27 cellular contexts compared by ENCODE assay signal in the genomic region with DNA sequence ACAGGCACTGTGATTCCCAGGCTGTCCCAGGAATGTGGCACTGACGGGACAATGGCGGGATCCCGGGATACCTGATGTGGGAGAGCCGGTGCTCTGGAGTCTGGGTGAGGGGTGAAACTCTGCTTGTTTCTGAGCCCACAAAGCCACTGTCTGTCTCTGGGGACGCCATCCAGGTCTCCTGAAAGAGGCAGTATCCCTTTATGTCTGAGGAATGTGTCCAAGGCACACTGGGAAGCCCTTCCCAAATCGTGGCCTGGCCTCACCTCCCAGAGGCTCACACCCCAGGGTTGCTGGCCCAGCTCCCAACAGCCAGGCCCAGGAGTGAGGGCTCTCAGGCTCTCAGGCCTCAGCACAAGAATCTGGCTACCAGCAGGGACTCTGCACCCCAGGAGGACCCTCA. TPM values are rescaled to one million over a fixed set of nuclear protein-coding genes. Genes with fewer than 3 reads are reported as not detected.
DNase-seq lines count a peak whose midpoint lies in the region; ATAC-seq and TF ChIP-seq lines count a peak whose summit lies in the region.
"Had no signal": no experiment of that assay in that cellular context is flagged by ENCODE, and none has a peak within 500 bp of the region (broad histone marks: within the 10 kb centered on the region; RNA-seq: fewer than 3 reads in every experiment).

No MANE protein-coding gene starts in this region.

- no peak overlapping the region for H2AFZ ChIP-seq in neuronal stem cell (ENCODE audit: low read length)
- H2AFZ ChIP-seq: parathyroid adenoma had no signal

- POLR2A ChIA-PET in activated CD4-positive, alpha-beta T cell treated with anti-CD3 and anti-CD28 coated beads for 36 hours (lab: Charles Lee) = interaction anchor here (0.7 to 1.6 kb wide), 2 partner anchors 11 to 29 kb away, joined by 5 read pairs; no protein-coding TSS in a partner anchor

- ATAC-seq in activated CD4-positive, alpha-beta T cell treated with anti-CD3 and anti-CD28 coated beads for 36 hours = no peak
- ATAC-seq in GM18505 (IDR thresholded peaks at IDR 0.05; ENCODE audit: unreplicated experiment) = no peak
- ATAC-seq: body of pancreas, left lung had no signal

- no peak overlapping the region for H2BK12ac ChIP-seq in neuronal stem cell (ENCODE audit: low read length)

- H3K4me2 ChIP-seq in neuronal stem cell (ENCODE audit: insufficient read depth, low read length, poor library complexity, severe bottlenecking) = no peak overlapping the region
- H3K4me2 ChIP-seq: KMS-11 had no signal

- H4K91ac ChIP-seq in neuronal stem cell (ENCODE audit: low read depth, low read length, poor library complexity) = no peak overlapping the region

- peak overlapping the region; percentile 18 for H3K9ac ChIP-seq in neuronal stem cell (ENCODE audit: low read depth, low read length, poor library complexity)
- H3K9ac ChIP-seq: KMS-11, parathyroid adenoma had no signal

- no peaks in the 10 kb centered on the region for H3K9me3 ChIP-seq in neuronal stem cell (replicated peaks in 1 of 2; ENCODE audit: control insufficient read depth in 2 of 2, insufficient read depth in 1 of 2, low read depth in 1 of 2, low read length in 2 of 2)
- H3K9me3 ChIP-seq: body of pancreas, left lung had no signal

- no peak overlapping the region for H3K14ac ChIP-seq in neuronal stem cell (ENCODE audit: low read length)

- H3K4me3 ChIP-seq in neuronal stem cell (ENCODE audit: low read length in 2 of 2) = no peak overlapping the region
- H3K4me3 ChIP-seq: body of pancreas, coronary artery, left lung, skin epidermis had no signal

- H3K4ac ChIP-seq in neuronal stem cell (ENCODE audit: low read length) = no peak overlapping the region

- intact Hi-C loops in activated CD4-positive, alpha-beta T cell treated with anti-CD3 and anti-CD28 coated beads for 36 hours (cut with DNase I, micrococcal nuclease) = no loop called here

- TF ChIP-seq POLR2A in GM18505 (IDR thresholded peaks at IDR 0.05; ENCODE audit: borderline replicate concordance, extremely low read depth, insufficient read depth, insufficient read length) = peak; percentile 33

- no peaks in the 10 kb centered on the region for H3K27me3 Mint-ChIP-seq in activated CD4-positive, alpha-beta T cell treated with anti-CD3 and anti-CD28 coated beads for 36 hours
- H3K27me3 Mint-ChIP-seq: type B pancreatic cell had no signal

- CTCF ChIA-PET in activated CD4-positive, alpha-beta T cell treated with anti-CD3 and anti-CD28 coated beads for 36 hours (lab: Charles Lee) = interaction anchor here (1.0 to 1.1 kb wide), 2 partner anchors 25 to 32 kb away, joined by 3 to 7 read pairs; no protein-coding TSS in a partner anchor

- H3K27ac Mint-ChIP-seq in activated CD4-positive, alpha-beta T cell treated with anti-CD3 and anti-CD28 coated beads for 36 hours = peak overlapping the region; percentile 58
- H3K27ac Mint-ChIP-seq: type B pancreatic cell had no signal

- no peak overlapping the region for H3K18ac ChIP-seq in neuronal stem cell (ENCODE audit: low read length)

- H2BK15ac ChIP-seq in neuronal stem cell (ENCODE audit: low read length) = no peak overlapping the region

- DNase-seq in activated CD4-positive, alpha-beta T cell treated with anti-CD3 and anti-CD28 coated beads for 36 hours = no peak
- no peak for DNase-seq in activated CD4-positive, alpha-beta T cell treated with anti-CD3 and anti-CD28 coated beads, Interleukin-2, amount 50 U/mL, for 4 hours
- DNase-seq in astrocyte of the hippocampus (ENCODE audit: low read depth, low spot score) (peak; percentile 12), neuronal stem cell (ENCODE audit: low spot score) (no peak), SIG-M5 (lab: John Stamatoyannopoulos, UW) (no peak), H4 (ENCODE audit: low spot score) (no peak), amniotic stem cell (lab: John Stamatoyannopoulos, UW) (no peak)
- DNase-seq: 8988T; body of pancreas; DMS79 treated with DMSO at 0.1 percent for 48 hours; left lung; NCI-H1092 treated with DMSO at 0.1 percent for 48 hours; NCI-H2107; NCI-H526; Right ventricle myocardium superior; stimulated activated CD4-positive, alpha-beta T cell treated with anti-CD3 and anti-CD28 coated beads, Interleukin-4, amount 100 ng/mL, for 4 hours; stimulated activated CD8-positive, alpha-beta memory T cell treated with anti-CD3 and anti-CD28 coated beads, Interleukin-4, amount 100 ng/mL, for 48 hours had no signal

- H3K36me3 ChIP-seq in neuronal stem cell (replicated peaks in 1 of 2; ENCODE audit: control insufficient read depth in 2 of 2, insufficient read depth in 2 of 2, low read length in 2 of 2) = peaks cover 24 to 77% of the 10 kb centered on the region in 2 donors

- no peaks in the 10 kb centered on the region for H3K79me1 ChIP-seq in neuronal stem cell (ENCODE audit: low read depth, low read length)

- no CpG with 5 or more reads among the region's 6 CpGs for WGBS in neuronal stem cell (ENCODE audit: extremely low coverage in 2 of 2, insufficient read length in 2 of 2, insufficient replicate concordance in 1 of 2), 2 donors

- H3K9me3 Mint-ChIP-seq in activated CD4-positive, alpha-beta T cell treated with anti-CD3 and anti-CD28 coated beads for 36 hours (ENCODE audit: low read depth) = no peaks in the 10 kb centered on the region
- H3K9me3 Mint-ChIP-seq: type B pancreatic cell had no signal

- H4K8ac ChIP-seq in neuronal stem cell (ENCODE audit: low read depth, low read length) = no peak overlapping the region

- no peak overlapping the region for H3K23ac ChIP-seq in neuronal stem cell (ENCODE audit: low read depth, low read length, poor library complexity)

- peaks cover 47% of the 10 kb centered on the region for H3K4me1 Mint-ChIP-seq in activated CD4-positive, alpha-beta T cell treated with anti-CD3 and anti-CD28 coated beads for 36 hours

- no peak overlapping the region for H2BK5ac ChIP-seq in neuronal stem cell (ENCODE audit: low read length)

- peaks cover 77% of the 10 kb centered on the region for H3K36me3 Mint-ChIP-seq in activated CD4-positive, alpha-beta T cell treated with anti-CD3 and anti-CD28 coated beads for 36 hours (ENCODE audit: low read depth)

- no peak overlapping the region for H2BK120ac ChIP-seq in neuronal stem cell (ENCODE audit: low read depth, low read length)

- H3K4me3 Mint-ChIP-seq in activated CD4-positive, alpha-beta T cell treated with anti-CD3 and anti-CD28 coated beads for 36 hours = no peak overlapping the region
- H3K4me3 Mint-ChIP-seq: type B pancreatic cell had no signal

- no peak overlapping the region for H3K27ac ChIP-seq in neuronal stem cell (replicated peaks; ENCODE audit: low read length)
- H3K27ac ChIP-seq: body of pancreas, C4-2B, coronary artery, epithelial cell of prostate, KMS-11, left lung, parathyroid adenoma, skin epidermis had no signal

- no peak overlapping the region for H2AK5ac ChIP-seq in neuronal stem cell (ENCODE audit: low read depth, low read length)

- H3K4me1 ChIP-seq in neuronal stem cell (ENCODE audit: control insufficient read depth in 2 of 2, insufficient read depth in 1 of 2, low read depth in 1 of 2, low read length in 2 of 2) = no peaks in the 10 kb centered on the region
- H3K4me1 ChIP-seq: body of pancreas, left lung, parathyroid adenoma had no signal

- H3K27me3 ChIP-seq in neuronal stem cell (ENCODE audit: control insufficient read depth in 3 of 3, insufficient read depth in 3 of 3, low read depth in 1 of 3, low read length in 3 of 3) = no peaks in the 10 kb centered on the region
- H3K27me3 ChIP-seq: body of pancreas, left lung had no signal

RNA-seq across cellular contexts. Expression of a gene that starts 27.1 kb away (rescaled TPM):
- not detected for total RNA-seq in activated CD4-positive, alpha-beta T cell treated with anti-CD3 and anti-CD28 coated beads for 36 hours
- polyA plus RNA-seq in neuronal stem cell (2013, experiment 1 of 2) = 0.14 TPM
- 0.08 TPM for polyA plus RNA-seq in neuronal stem cell (2013, experiment 2 of 2)
- total RNA-seq in H4 (2014; rRNA removed; shearing (Covaris generic)) = 0.19 TPM in 1 of 2 replicates, not detected in the other
- total RNA-seq: body of pancreas; frontal cortex; Right ventricle myocardium superior; T-helper 2 cell treated with Interferon-gamma antibody and Interleukin-4, amounts not matched to agents 100 ng/mL and 5 ng/mL, for 36 hours had no signal

RNA-seq across cellular contexts. Expression of a gene that starts 31.0 kb away (rescaled TPM):
- 100 to 1,000 TPM; 135 to 141 TPM for total RNA-seq in activated CD4-positive, alpha-beta T cell treated with anti-CD3 and anti-CD28 coated beads for 36 hours
- polyA plus RNA-seq in neuronal stem cell (2013, experiment 1 of 2) = 13.9 TPM
- 13.8 TPM for polyA plus RNA-seq in neuronal stem cell (2013, experiment 2 of 2)
- 2.3 and 3.4 TPM in 2 replicates for total RNA-seq in H4 (2014; rRNA removed; shearing (Covaris generic))

RNA-seq across cellular contexts. Expression of a gene that starts 33.9 kb away (rescaled TPM):
- not detected for total RNA-seq in activated CD4-positive, alpha-beta T cell treated with anti-CD3 and anti-CD28 coated beads for 36 hours
- not detected for polyA plus RNA-seq in neuronal stem cell (2013, experiment 1 of 2)
- not detected for polyA plus RNA-seq in neuronal stem cell (2013, experiment 2 of 2)
- total RNA-seq in H4 (2014; rRNA removed; shearing (Covaris generic)) = 0.33 TPM in 1 of 2 replicates, not detected in the other
- total RNA-seq: T-helper 2 cell treated with Interferon-gamma antibody and Interleukin-4, amounts not matched to agents 100 ng/mL and 5 ng/mL, for 36 hours had no signal

Comparison
In these comparisons a context has a peak if more than half of its experiments do, and no peak if none do; other contexts are left out.
1. RNA of a gene that starts 31.0 kb away (total RNA-seq): 135 to 141 TPM in activated CD4-positive, alpha-beta T cell treated with anti-CD3 and anti-CD28 coated beads for 36 hours; 2.3 to 3.4 TPM in H4; every median in the first group is over 10 times any median in the second.